In genomic region chr7:38353431-38353851, GRCh38 we compare ENCODE assay signal across 8 cellular contexts.
DNase-seq lines count a peak whose midpoint lies in the region; ATAC-seq and TF ChIP-seq lines count a peak whose summit lies in the region.
"Not testable (repeated sequence)": the region's sequence is repeated elsewhere in the genome, so short reads cannot be mapped to it uniquely, and the experiment has no call there.

No MANE protein-coding gene starts in this region.

- not testable (repeated sequence) for H3K36me3 Mint-ChIP-seq in CD4-positive, alpha-beta T cell (ENCODE audit: low read depth); T-helper 17 cell (ENCODE audit: low read depth); activated naive CD8-positive, alpha-beta T cell treated with anti-CD3 and anti-CD28 coated beads, Interleukin-2, amount 50 U/mL, for 24 hours (ENCODE audit: low read depth)

- H3K27ac Mint-ChIP-seq in CD4-positive, alpha-beta T cell, result peak overlapping the region; percentile 94
- peak overlapping the region; percentile 91 for H3K27ac Mint-ChIP-seq in T-helper 17 cell
- H3K27ac Mint-ChIP-seq in activated naive CD8-positive, alpha-beta T cell treated with anti-CD3 and anti-CD28 coated beads, Interleukin-2, amount 50 U/mL, for 24 hours, result peak overlapping the region; percentile 83

- TF ChIP-seq CTCF in CD4-positive, alpha-beta T cell (IDR thresholded peaks at IDR 0.05), result not testable (repeated sequence)

- CTCF ChIA-PET in CD4-positive, alpha-beta T cell (lab: Charles Lee), result interaction anchor here (1.2 to 1.6 kb wide), 2 partner anchors 16 to 18 kb away, joined by 3 read pairs; no protein-coding TSS in a partner anchor

- H3K4me1 Mint-ChIP-seq in CD4-positive, alpha-beta T cell (ENCODE audit: low read depth), result peaks cover 38% of the 10 kb centered on the region
- peaks cover 27% of the 10 kb centered on the region for H3K4me1 Mint-ChIP-seq in T-helper 17 cell
- H3K4me1 Mint-ChIP-seq in activated naive CD8-positive, alpha-beta T cell treated with anti-CD3 and anti-CD28 coated beads, Interleukin-2, amount 50 U/mL, for 24 hours, result peaks cover 67% of the 10 kb centered on the region

- H3K27me3 Mint-ChIP-seq in CD4-positive, alpha-beta T cell; T-helper 17 cell; activated naive CD8-positive, alpha-beta T cell treated with anti-CD3 and anti-CD28 coated beads, Interleukin-2, amount 50 U/mL, for 24 hours: not testable (repeated sequence)

- not testable (repeated sequence) for H3K27me3 ChIP-seq in CD4-positive, alpha-beta T cell (ENCODE audit: control insufficient read depth, insufficient read depth, low read length)

- peak in 4 of 10 experiments; percentile 29 to 40 (median 37) for DNase-seq in CD4-positive, alpha-beta T cell
- peak; percentile 84 for DNase-seq in Jurkat, Clone E6-1 (ENCODE audit: low read depth, low spot score)
- peak in 1 of 3 donors; percentile 28 for DNase-seq in T-helper 17 cell
- peak; percentile 42 for DNase-seq in activated T-cell treated with anti-CD3 and anti-CD28 coated beads, Interleukin-2, amount 50 U/mL, for 1 hour
- not testable (repeated sequence) for DNase-seq in activated naive CD8-positive, alpha-beta T cell treated with anti-CD3 and anti-CD28 coated beads, Interleukin-2, amount 50 U/mL, for 24 hours
- DNase-seq in stimulated activated CD4-positive, alpha-beta T cell treated with anti-CD3 and anti-CD28 coated beads, Interleukin-4, amount 100 ng/mL, for 24 hours, result peak; percentile 50

- peak; percentile 61 for ATAC-seq in CD4-positive, alpha-beta T cell (ENCODE audit: poor library complexity)
- ATAC-seq in GM19025 (IDR thresholded peaks at IDR 0.05; ENCODE audit: low read depth, unreplicated experiment) (peak; percentile 34), HG02763 (IDR thresholded peaks at IDR 0.05; ENCODE audit: unreplicated experiment) (peak; percentile 30), T-helper 17 cell (peak; percentile 64)
- ATAC-seq in activated naive CD8-positive, alpha-beta T cell treated with anti-CD3 and anti-CD28 coated beads, Interleukin-2, amount 50 U/mL, for 24 hours, result peak; percentile 51

- not testable (repeated sequence) for H3K9me3 ChIP-seq in CD4-positive, alpha-beta T cell (ENCODE audit: control insufficient read depth, low read length); T-helper 17 cell (ENCODE audit: control insufficient read depth, low read length, poor library complexity, severe bottlenecking)

- peak overlapping the region; percentile 22 for H3K4me3 ChIP-seq in Jurkat, Clone E6-1 (ENCODE audit: low read length)

- H3K4me3 Mint-ChIP-seq in CD4-positive, alpha-beta T cell, result peak overlapping the region; percentile 77
- peak overlapping the region; percentile 79 for H3K4me3 Mint-ChIP-seq in T-helper 17 cell
- H3K4me3 Mint-ChIP-seq in activated naive CD8-positive, alpha-beta T cell treated with anti-CD3 and anti-CD28 coated beads, Interleukin-2, amount 50 U/mL, for 24 hours, result peak overlapping the region; percentile 56

- H3K9me3 Mint-ChIP-seq in CD4-positive, alpha-beta T cell; activated naive CD8-positive, alpha-beta T cell treated with anti-CD3 and anti-CD28 coated beads, Interleukin-2, amount 50 U/mL, for 24 hours: not testable (repeated sequence)

- intact Hi-C loops in CD4-positive, alpha-beta T cell (cut with DNase I, micrococcal nuclease), result not testable (repeated sequence)

- POLR2A ChIA-PET in CD4-positive, alpha-beta T cell (lab: Charles Lee), result not testable (repeated sequence)

- peak overlapping the region; percentile 29 for H3K27ac ChIP-seq in CD4-positive, alpha-beta T cell (ENCODE audit: low read depth, low read length)
